ENCODE assay signal across 12 cellular contexts in genomic region chr7:51317582-51317910, GRCh38. TPM values are rescaled to one million over a fixed set of nuclear protein-coding genes. Genes with fewer than 3 reads are reported as not detected.
DNase-seq lines count a peak whose midpoint lies in the region; ATAC-seq and TF ChIP-seq lines count a peak whose summit lies in the region.
"Had no signal": no experiment of that assay in that cellular context is flagged by ENCODE, and none has a peak within 500 bp of the region (broad histone marks: within the 10 kb centered on the region; RNA-seq: fewer than 3 reads in every experiment).

No MANE protein-coding gene starts in this region.

- peaks cover 26% of the 10 kb centered on the region for H3K27me3 Mint-ChIP-seq in activated naive CD4-positive, alpha-beta T cell treated with anti-CD3 and anti-CD28 coated beads, Interleukin-2, amount 50 U/mL, for 24 hours
- peaks cover 37% of the 10 kb centered on the region for H3K27me3 Mint-ChIP-seq in activated naive CD4-positive, alpha-beta T cell treated with anti-CD3 and anti-CD28 coated beads for 36 hours (ENCODE audit: low read depth)
- H3K27me3 Mint-ChIP-seq in activated CD8-positive, alpha-beta memory T cell treated with anti-CD3 and anti-CD28 coated beads, Interleukin-2, amount 10 ng/mL, durations not matched to agents 7 days and 5 days = peaks cover 45% of the 10 kb centered on the region

- no peak for TF ChIP-seq POLR2A in breast epithelium (IDR thresholded peaks at IDR 0.05)

- TF ChIP-seq CTCF in breast epithelium (IDR thresholded peaks at IDR 0.05) (no peak), lower lobe of right lung (IDR thresholded peaks at IDR 0.05) (no peak)

- H3K27ac ChIP-seq in breast epithelium = peak overlapping the region; percentile 82 to 83
- H3K27ac ChIP-seq in lower lobe of right lung = peak overlapping the region; percentile 88

- H3K4me3 Mint-ChIP-seq in activated naive CD4-positive, alpha-beta T cell treated with anti-CD3 and anti-CD28 coated beads, Interleukin-2, amount 50 U/mL, for 24 hours = peak overlapping the region; percentile 49
- H3K4me3 Mint-ChIP-seq in activated naive CD4-positive, alpha-beta T cell treated with anti-CD3 and anti-CD28 coated beads for 36 hours = no peak overlapping the region
- no peak overlapping the region for H3K4me3 Mint-ChIP-seq in activated CD8-positive, alpha-beta memory T cell treated with anti-CD3 and anti-CD28 coated beads, Interleukin-2, amount 10 ng/mL, durations not matched to agents 7 days and 5 days

- H3K36me3 Mint-ChIP-seq in activated naive CD4-positive, alpha-beta T cell treated with anti-CD3 and anti-CD28 coated beads, Interleukin-2, amount 50 U/mL, for 24 hours = no peaks in the 10 kb centered on the region
- H3K36me3 Mint-ChIP-seq in activated naive CD4-positive, alpha-beta T cell treated with anti-CD3 and anti-CD28 coated beads for 36 hours (ENCODE audit: low read depth) = no peaks in the 10 kb centered on the region
- no peaks in the 10 kb centered on the region for H3K36me3 Mint-ChIP-seq in activated CD8-positive, alpha-beta memory T cell treated with anti-CD3 and anti-CD28 coated beads, Interleukin-2, amount 10 ng/mL, durations not matched to agents 7 days and 5 days

- H3K27me3 ChIP-seq in breast epithelium (no peaks in the 10 kb centered on the region), lower lobe of right lung (ENCODE audit: low read depth) (peaks cover 29% of the 10 kb centered on the region)

- H3K36me3 ChIP-seq in breast epithelium = no peaks in the 10 kb centered on the region
- H3K36me3 ChIP-seq in lower lobe of right lung = no peaks in the 10 kb centered on the region

- peaks cover 3% of the 10 kb centered on the region for H3K4me1 Mint-ChIP-seq in activated naive CD4-positive, alpha-beta T cell treated with anti-CD3 and anti-CD28 coated beads, Interleukin-2, amount 50 U/mL, for 24 hours
- H3K4me1 Mint-ChIP-seq in activated naive CD4-positive, alpha-beta T cell treated with anti-CD3 and anti-CD28 coated beads for 36 hours (ENCODE audit: low read depth) = peaks cover 7% of the 10 kb centered on the region
- H3K4me1 Mint-ChIP-seq in activated CD8-positive, alpha-beta memory T cell treated with anti-CD3 and anti-CD28 coated beads, Interleukin-2, amount 10 ng/mL, durations not matched to agents 7 days and 5 days = peaks cover 7% of the 10 kb centered on the region

- H3K4me1 ChIP-seq in breast epithelium (no peaks in the 10 kb centered on the region), lower lobe of right lung (peaks cover 8% of the 10 kb centered on the region)

- intact Hi-C loops in activated naive CD4-positive, alpha-beta T cell treated with anti-CD3 and anti-CD28 coated beads for 36 hours (cut with micrococcal nuclease) = no loop called here
- intact Hi-C loops in breast epithelium (cut with DNase I; ENCODE audit: low total_unique reads) = no loop called here
- intact Hi-C loops in lower lobe of right lung (cut with DNase I) = no loop called here

- no peaks in the 10 kb centered on the region for H3K9me3 ChIP-seq in breast epithelium
- no peaks in the 10 kb centered on the region for H3K9me3 ChIP-seq in lower lobe of right lung

- DNase-seq in activated naive CD4-positive, alpha-beta T cell treated with anti-CD3 and anti-CD28 coated beads for 36 hours = no peak
- DNase-seq in breast epithelium (ENCODE audit: low spot score in 2 of 2) = no peak
- no peak for DNase-seq in lower lobe of right lung
- DNase-seq in superior temporal gyrus (ENCODE audit: extremely low spot score) = peak; percentile 32
- no peak for DNase-seq in mucosa of gallbladder (ENCODE audit: low spot score)
- DNase-seq in SW 1271 (lab: John Stamatoyannopoulos, UW) = no peak
- DNase-seq in activated CD8-positive, alpha-beta memory T cell treated with anti-CD3 and anti-CD28 coated beads, Interleukin-2, amount 10 ng/mL, durations not matched to agents 7 days and 5 days = no peak
- DNase-seq: activated CD8-positive, alpha-beta memory T cell treated with anti-CD3 and anti-CD28 coated beads, Interleukin-2, amount 50 U/mL, for 4 hours; IMR-90; mesenchymal stem cell had no signal

- CTCF ChIA-PET in activated naive CD4-positive, alpha-beta T cell treated with anti-CD3 and anti-CD28 coated beads for 36 hours (lab: Charles Lee) = no interaction called here
- CTCF ChIA-PET in activated CD8-positive, alpha-beta memory T cell treated with anti-CD3 and anti-CD28 coated beads, Interleukin-2, amount 10 ng/mL, durations not matched to agents 7 days and 5 days (lab: Charles Lee) = no interaction called here

- no peaks in the 10 kb centered on the region for H3K9me3 Mint-ChIP-seq in activated naive CD4-positive, alpha-beta T cell treated with anti-CD3 and anti-CD28 coated beads, Interleukin-2, amount 50 U/mL, for 24 hours
- no peaks in the 10 kb centered on the region for H3K9me3 Mint-ChIP-seq in activated naive CD4-positive, alpha-beta T cell treated with anti-CD3 and anti-CD28 coated beads for 36 hours
- H3K9me3 Mint-ChIP-seq in activated CD8-positive, alpha-beta memory T cell treated with anti-CD3 and anti-CD28 coated beads, Interleukin-2, amount 10 ng/mL, durations not matched to agents 7 days and 5 days (ENCODE audit: low read depth) = no peaks in the 10 kb centered on the region

- no peak for ATAC-seq in lower lobe of right lung
- no peak for ATAC-seq in activated CD8-positive, alpha-beta memory T cell treated with anti-CD3 and anti-CD28 coated beads, Interleukin-2, amount 10 ng/mL, durations not matched to agents 7 days and 5 days

- H3K27ac Mint-ChIP-seq in activated naive CD4-positive, alpha-beta T cell treated with anti-CD3 and anti-CD28 coated beads, Interleukin-2, amount 50 U/mL, for 24 hours = no peak overlapping the region
- no peak overlapping the region for H3K27ac Mint-ChIP-seq in activated naive CD4-positive, alpha-beta T cell treated with anti-CD3 and anti-CD28 coated beads for 36 hours
- no peak overlapping the region for H3K27ac Mint-ChIP-seq in activated CD8-positive, alpha-beta memory T cell treated with anti-CD3 and anti-CD28 coated beads, Interleukin-2, amount 10 ng/mL, durations not matched to agents 7 days and 5 days

- H3K4me3 ChIP-seq in breast epithelium (peak overlapping the region in 2 of 3 donors; percentile 59 to 87), lower lobe of right lung (peak overlapping the region; percentile 66)

RNA-seq across cellular contexts. Expression of gene COBL, which starts 0.9 kb away (rescaled TPM):
- total RNA-seq in activated naive CD4-positive, alpha-beta T cell treated with anti-CD3 and anti-CD28 coated beads for 36 hours = not detected
- total RNA-seq in breast epithelium = 10 to 100 TPM in 2 of 3 donors, 1 to 10 TPM in 1; 2.2 to 37.3 (median 16.1) TPM
- 27.9 TPM for total RNA-seq in lower lobe of right lung
- 87.3 TPM for total RNA-seq in mucosa of gallbladder
- total RNA-seq in activated CD8-positive, alpha-beta memory T cell treated with anti-CD3 and anti-CD28 coated beads, Interleukin-2, amount 10 ng/mL, durations not matched to agents 7 days and 5 days = not detected
- total RNA-seq: RPMI7951 had no signal
